21 cellular contexts compared by ENCODE assay signal in genomic region chr9:89805726-89806125, GRCh38.
DNase-seq lines count a peak whose midpoint lies in the region; TF ChIP-seq lines count a peak whose summit lies in the region.
"Had no signal": no experiment of that assay in that cellular context is flagged by ENCODE, and none has a peak within 500 bp of the region (broad histone marks: within the 10 kb centered on the region; RNA-seq: fewer than 3 reads in every experiment).

No MANE protein-coding gene starts in this region.

- no peak overlapping the region for H3T11ph ChIP-seq in H9 (ENCODE audit: low read length)

- peaks cover 0 to 4% (median 0%) of the 10 kb centered on the region in 3 experiments; a peak in 3 of 7 replicates for H3K36me3 Mint-ChIP-seq in H9 (ENCODE audit: insufficient read depth in 1 of 3, low read depth in 3 of 3)
- H3K36me3 Mint-ChIP-seq in Calu3 (ENCODE audit: insufficient read depth, unreplicated experiment): no peaks in the 10 kb centered on the region

- H3K79me1 ChIP-seq in H9 (ENCODE audit: insufficient read depth, low read depth, low read length, poor library complexity, severe bottlenecking): no peaks in the 10 kb centered on the region
- H3K79me1 ChIP-seq in mesenchymal stem cell (replicated peaks; ENCODE audit: low read length, poor library complexity, severe bottlenecking): no peaks in the 10 kb centered on the region
- H3K79me1 ChIP-seq in trophoblast cell (ENCODE audit: low read length): peaks cover 19% of the 10 kb centered on the region

- no TSS peak for BruUV-seq in Calu3 (replicated peaks; lab: Mats Ljungman, UMichigan)

- H3K23ac ChIP-seq in H9 (ENCODE audit: insufficient read length, low read depth, low read length): no peak overlapping the region
- H3K23ac ChIP-seq in mesenchymal stem cell (ENCODE audit: low read length in 2 of 2): no peak overlapping the region
- H3K23ac ChIP-seq in trophoblast cell (ENCODE audit: low read length): no peak overlapping the region

- H3K79me2 ChIP-seq in H9 (ENCODE audit: insufficient read depth, low read length) (no peaks in the 10 kb centered on the region), trophoblast cell (ENCODE audit: control insufficient read depth, insufficient read depth, low read length, poor library complexity) (no peaks in the 10 kb centered on the region)

- peaks cover 22% of the 10 kb centered on the region for H3K27me3 Mint-ChIP-seq in H9 (ENCODE audit: low read depth)
- peaks cover 92% of the 10 kb centered on the region for H3K27me3 Mint-ChIP-seq in Calu3 (ENCODE audit: unreplicated experiment)
- H3K27me3 Mint-ChIP-seq: CD4-positive, alpha-beta T cell had no signal

- H4K91ac ChIP-seq in H9 (ENCODE audit: insufficient read length, low read depth, low read length) (no peak overlapping the region), mesenchymal stem cell (ENCODE audit: low read length) (no peak overlapping the region), trophoblast cell (ENCODE audit: low read depth, low read length) (no peak overlapping the region)

- no peak for TF ChIP-seq CTCF in H9 (conservative IDR thresholded peaks at IDR 0.05)
- TF ChIP-seq CTCF in coronary artery (IDR thresholded peaks at IDR 0.05): no peak
- no peak for TF ChIP-seq CTCF in Calu3 (IDR thresholded peaks at IDR 0.05; ENCODE audit: unreplicated experiment)

- CTCF ChIA-PET in Calu3 (lab: Charles Lee): no interaction called here

- H3K27me3 ChIP-seq in H9 (ENCODE audit: insufficient read depth, low read length): no peaks in the 10 kb centered on the region
- peaks cover 7 to 23% of the 10 kb centered on the region in 2 experiments for H3K27me3 ChIP-seq in mesenchymal stem cell (ENCODE audit: control insufficient read depth in 1 of 2, insufficient read depth in 1 of 2, low read length in 2 of 2)
- no peaks in the 10 kb centered on the region for H3K27me3 ChIP-seq in trophoblast cell (ENCODE audit: insufficient read depth, low read length)
- H3K27me3 ChIP-seq: SJCRH30 had no signal

- H2BK5ac ChIP-seq in H9 (ENCODE audit: insufficient read length, low read length): no peak overlapping the region
- H2BK5ac ChIP-seq in mesenchymal stem cell (ENCODE audit: low read depth, low read length, poor library complexity, severe bottlenecking): no peak overlapping the region
- H2BK5ac ChIP-seq in trophoblast cell (ENCODE audit: low read depth, low read length, poor library complexity): no peak overlapping the region

- no peak overlapping the region for H3K4me3 Mint-ChIP-seq in H9
- H3K4me3 Mint-ChIP-seq in Calu3 (ENCODE audit: low read depth, unreplicated experiment): no peak overlapping the region
- H3K4me3 Mint-ChIP-seq: CD4-positive, alpha-beta T cell; HFFc6 had no signal

- H2BK20ac ChIP-seq in H9 (ENCODE audit: low read depth, low read length, poor library complexity, severe bottlenecking): no peak overlapping the region

- peak overlapping the region in 1 of 3 experiments; percentile 39; a peak in 1 of 7 replicates for H3K27ac Mint-ChIP-seq in H9
- H3K27ac Mint-ChIP-seq in Calu3 (ENCODE audit: unreplicated experiment): no peak overlapping the region
- H3K27ac Mint-ChIP-seq: CD4-positive, alpha-beta T cell; HFFc6 had no signal

- H3K9me3 Mint-ChIP-seq in H9: no peaks in the 10 kb centered on the region; a peak in 1 of 5 replicates
- H3K9me3 Mint-ChIP-seq in Calu3 (ENCODE audit: low read depth, unreplicated experiment): no peaks in the 10 kb centered on the region
- H3K9me3 Mint-ChIP-seq: CD4-positive, alpha-beta T cell had no signal

- no peaks in the 10 kb centered on the region for H3K36me3 ChIP-seq in mesenchymal stem cell (ENCODE audit: control insufficient read depth in 1 of 2, insufficient read depth in 2 of 2, low read depth in 1 of 2, low read length in 2 of 2)
- no peaks in the 10 kb centered on the region for H3K36me3 ChIP-seq in trophoblast cell (ENCODE audit: control insufficient read depth in 1 of 2, insufficient read depth in 2 of 2, low read length in 2 of 2)
- H3K36me3 ChIP-seq: SJCRH30 had no signal

- DNase-seq in H9 (no peak), coronary artery (ENCODE audit: low spot score) (peak; percentile 62), mesenchymal stem cell (peak; percentile 9), trophoblast cell (no peak), G401 (ENCODE audit: low spot score) (no peak), Calu3 (no peak), NCI-H1436 (lab: John Stamatoyannopoulos, UW) (no peak)
- no peak for DNase-seq in activated CD4-positive, alpha-beta T cell treated with anti-CD3 and anti-CD28 coated beads for 4 hours
- DNase-seq: Caco-2; CD4-positive, alpha-beta T cell; DMS153; GF-D8; HFFc6; KBM-7; NCI-H1417; NCI-H187 treated with DMSO at 0.1 percent for 48 hours; NCI-H2227 treated with DMSO at 0.1 percent for 48 hours; NCI-H510A treated with DMSO at 0.1 percent for 48 hours; PC-3 had no signal

- H2BK12ac ChIP-seq in H9 (ENCODE audit: insufficient read length, low read depth, low read length): no peak overlapping the region
- H2BK12ac ChIP-seq in mesenchymal stem cell (ENCODE audit: low read length in 2 of 2): no peak overlapping the region
- H2BK12ac ChIP-seq in trophoblast cell (ENCODE audit: low read length): peak overlapping the region; percentile 10

- intact Hi-C loops in Calu3 (cut with micrococcal nuclease; ENCODE audit: unreplicated experiment): no loop called here

- no peak overlapping the region for H4K12ac ChIP-seq in trophoblast cell (ENCODE audit: low read depth, low read length)

- H3K23me2 ChIP-seq in H9 (ENCODE audit: insufficient read length, low read depth, low read length, poor library complexity, severe bottlenecking): no peaks in the 10 kb centered on the region

- H3K4me2 ChIP-seq in H9 (ENCODE audit: insufficient read depth, insufficient read length, low read length): no peak overlapping the region
- H3K4me2 ChIP-seq in mesenchymal stem cell (ENCODE audit: low read length, poor library complexity, severe bottlenecking): no peak overlapping the region
- no peak overlapping the region for H3K4me2 ChIP-seq in trophoblast cell (ENCODE audit: low read length)

- H3K4ac ChIP-seq in H9 (ENCODE audit: low read depth, low read length): no peak overlapping the region
- H3K4ac ChIP-seq in mesenchymal stem cell (ENCODE audit: low read depth in 1 of 2, low read length in 2 of 2): no peak overlapping the region
- no peak overlapping the region for H3K4ac ChIP-seq in trophoblast cell (ENCODE audit: low read depth, low read length)

- H3K9me3 ChIP-seq in H9 (ENCODE audit: control insufficient read depth, low read depth, low read length) (no peaks in the 10 kb centered on the region), mesenchymal stem cell (ENCODE audit: control insufficient read depth, low read length) (no peaks in the 10 kb centered on the region), trophoblast cell (ENCODE audit: insufficient read depth, low read depth, low read length) (no peaks in the 10 kb centered on the region)
- H3K9me3 ChIP-seq: Caco-2, SJCRH30 had no signal

- H2BK15ac ChIP-seq in H9 (ENCODE audit: low read depth, low read length) (no peak overlapping the region), mesenchymal stem cell (ENCODE audit: low read depth, poor library complexity, severe bottlenecking) (no peak overlapping the region)

- peaks cover 54 to 59% of the 10 kb centered on the region in 2 experiments for H3K4me1 Mint-ChIP-seq in H9
- no peaks in the 10 kb centered on the region for H3K4me1 Mint-ChIP-seq in Calu3 (ENCODE audit: low read depth, unreplicated experiment)

- no peak overlapping the region for H2AK5ac ChIP-seq in H9 (ENCODE audit: insufficient read length, low read length)
- H2AK5ac ChIP-seq in mesenchymal stem cell (ENCODE audit: low read length, severe bottlenecking): peak overlapping the region; percentile 16
- peak overlapping the region; percentile 67 for H2AK5ac ChIP-seq in trophoblast cell (ENCODE audit: low read length)

- no peak overlapping the region for H4K5ac ChIP-seq in H9 (ENCODE audit: insufficient read length, low read depth, low read length)

- H3K4me3 ChIP-seq in coronary artery (no peak overlapping the region), mesenchymal stem cell (ENCODE audit: insufficient read depth in 1 of 2, low read depth in 1 of 2, low read length in 2 of 2) (no peak overlapping the region), trophoblast cell (ENCODE audit: low read depth, low read length) (no peak overlapping the region)
- H3K4me3 ChIP-seq: GM12878, SJCRH30 had no signal

- peaks cover 13% of the 10 kb centered on the region; the same call in 1 of the 2 replicates for H3K4me1 ChIP-seq in H9 (ENCODE audit: insufficient read depth, low read length)
- peaks cover 34% of the 10 kb centered on the region for H3K4me1 ChIP-seq in mesenchymal stem cell (ENCODE audit: control insufficient read depth, insufficient read depth, low read depth, low read length)
- peaks cover 9 to 28% of the 10 kb centered on the region in 2 experiments for H3K4me1 ChIP-seq in trophoblast cell (ENCODE audit: control insufficient read depth in 1 of 2, insufficient read depth in 2 of 2, low read length in 2 of 2)
- H3K4me1 ChIP-seq: Caco-2 had no signal

- no CpG with 5 or more reads among the region's 5 CpGs for WGBS in H9 (ENCODE audit: extremely low coverage, insufficient read length, low lambda C conversion rate)
- WGBS in mesenchymal stem cell: 87% methylated on average over 5 of the region's 5 CpGs
- WGBS in trophoblast cell (ENCODE audit: extremely low coverage, insufficient coverage, insufficient read length): no CpG with 5 or more reads among the region's 5 CpGs

- H3K18ac ChIP-seq in H9 (ENCODE audit: insufficient read length, low read depth, low read length) (no peak overlapping the region), mesenchymal stem cell (ENCODE audit: low read depth in 1 of 2, low read length in 2 of 2) (no peak overlapping the region), trophoblast cell (ENCODE audit: low read length) (no peak overlapping the region)

- H3K9ac ChIP-seq in H9 (ENCODE audit: extremely low read depth, insufficient read length, low read length) (no peak overlapping the region), mesenchymal stem cell (ENCODE audit: low read length) (no peak overlapping the region), trophoblast cell (ENCODE audit: low read length) (no peak overlapping the region)

- H4K8ac ChIP-seq in H9 (replicated peaks; ENCODE audit: insufficient read length, low read depth, low read length) (no peak overlapping the region), mesenchymal stem cell (ENCODE audit: low read length) (no peak overlapping the region), trophoblast cell (ENCODE audit: low read depth, low read length) (no peak overlapping the region)

- no peak overlapping the region for H3K56ac ChIP-seq in H9 (ENCODE audit: insufficient read length, low read depth, low read length)

- H3K14ac ChIP-seq in H9 (ENCODE audit: insufficient read depth, low read length) (0 out of 2 replicates have a peak overlapping the region, but pooled peaks have one; percentile 5), mesenchymal stem cell (ENCODE audit: low read length in 2 of 2) (no peak overlapping the region), trophoblast cell (ENCODE audit: low read length) (no peak overlapping the region)

- H2AFZ ChIP-seq in H9 (ENCODE audit: low read length): no peak overlapping the region
- no peak overlapping the region for H2AFZ ChIP-seq in mesenchymal stem cell (ENCODE audit: low read depth, low read length)
- H2AFZ ChIP-seq in trophoblast cell (ENCODE audit: insufficient read depth, low read length, poor library complexity): no peak overlapping the region

- no peaks in the 10 kb centered on the region for H4K20me1 ChIP-seq in H9 (ENCODE audit: control insufficient read depth, insufficient read depth, insufficient read length)

- H2BK120ac ChIP-seq in H9 (ENCODE audit: low read depth, low read length, poor library complexity, severe bottlenecking) (no peak overlapping the region), mesenchymal stem cell (ENCODE audit: low read depth, low read length) (no peak overlapping the region), trophoblast cell (ENCODE audit: insufficient read depth, low read length, poor library complexity) (no peak overlapping the region)

- in situ Hi-C loops in G401 (cut with HindIII; ENCODE audit: low sequenced_read_pairs): no loop called here

- no peak overlapping the region for H3K27ac ChIP-seq in H9 (ENCODE audit: insufficient read length, low read depth, low read length)
- no peak overlapping the region for H3K27ac ChIP-seq in coronary artery
- no peak overlapping the region for H3K27ac ChIP-seq in mesenchymal stem cell (ENCODE audit: low read length, poor library complexity, severe bottlenecking)
- no peak overlapping the region for H3K27ac ChIP-seq in trophoblast cell (ENCODE audit: low read depth, low read length)
- H3K27ac ChIP-seq: SJCRH30 had no signal

Comparison
In these comparisons a context has a peak if more than half of its experiments do, and no peak if none do; other contexts are left out.
1. DNase-seq: peak in coronary artery (single experiment) and mesenchymal stem cell (single experiment); none in H9 (single experiment), trophoblast cell (0 of 2), G401 (single experiment), Calu3 (single experiment), activated CD4-positive, alpha-beta T cell treated with anti-CD3 and anti-CD28 coated beads for 4 hours (0 of 2) and NCI-H1436 (single experiment).